In the genomic region with DNA sequence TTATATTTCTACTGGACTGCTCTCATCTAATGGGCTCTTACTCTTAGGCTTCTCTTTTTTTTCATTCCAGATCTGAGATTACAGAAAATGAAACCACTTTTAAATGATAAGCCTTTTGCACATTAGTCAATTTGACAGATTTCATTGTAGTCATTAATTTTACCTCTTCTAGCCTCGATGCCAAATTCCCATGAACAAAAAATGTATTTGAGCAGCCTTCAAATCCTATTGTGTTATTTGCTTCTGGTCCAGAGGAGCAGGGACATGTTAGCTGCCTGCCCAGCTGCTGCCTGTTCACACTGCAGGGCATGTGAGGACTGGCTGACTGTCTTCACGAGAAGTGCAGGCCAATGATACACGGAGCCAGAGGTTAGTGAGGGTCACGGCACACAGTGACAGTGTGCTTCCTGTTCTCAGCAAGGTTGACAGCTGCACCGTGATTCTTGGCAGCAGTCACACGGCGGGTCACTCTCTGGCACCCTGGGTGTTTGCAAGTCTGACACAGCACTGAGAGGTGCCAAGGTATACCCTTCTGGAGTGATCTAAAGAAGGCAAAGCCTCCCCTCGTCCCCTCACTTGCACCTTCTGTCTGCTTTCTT, we compare ENCODE assay signal across 9 cellular contexts. TPM values are rescaled to one million over a fixed set of nuclear protein-coding genes. Genes with fewer than 3 reads are reported as not detected.
DNase-seq lines count a peak whose midpoint lies in the region; ATAC-seq and TF ChIP-seq lines count a peak whose summit lies in the region.
"Had no signal": no experiment of that assay in that cellular context is flagged by ENCODE, and none has a peak within 500 bp of the region (broad histone marks: within the 10 kb centered on the region; RNA-seq: fewer than 3 reads in every experiment).

No MANE protein-coding gene starts in this region.

- H3K36me3 Mint-ChIP-seq in activated T-cell treated with anti-CD3 and anti-CD28 coated beads, Interleukin-2, amount 50 U/mL, for 72 hours (ENCODE audit: insufficient read depth in 2 of 2) = peaks cover under 1 to 8% of the 10 kb centered on the region in 2 donors
- no peaks in the 10 kb centered on the region for H3K36me3 Mint-ChIP-seq in WTC11

- peak overlapping the region in 1 of 2 donors; percentile 58 for H3K4me3 Mint-ChIP-seq in activated T-cell treated with anti-CD3 and anti-CD28 coated beads, Interleukin-2, amount 50 U/mL, for 72 hours
- no peak overlapping the region for H3K4me3 Mint-ChIP-seq in WTC11

- no peaks in the 10 kb centered on the region for H3K9me3 ChIP-seq in left ventricle myocardium inferior (replicated peaks)

- DNase-seq in NCI-H146 treated with DMSO at 0.1 percent for 48 hours (lab: John Stamatoyannopoulos, UW; ENCODE audit: unreplicated experiment) = peak; percentile 68
- DNase-seq in activated T-cell treated with anti-CD3 and anti-CD28 coated beads, Interleukin-2, amount 50 U/mL, for 72 hours = peak; percentile 9 to 22
- DNase-seq in left ventricle myocardium inferior = peak; percentile 84
- DNase-seq in stimulated activated CD8-positive, alpha-beta memory T cell treated with anti-CD3 and anti-CD28 coated beads, Interleukin-15, amount 100 ng/mL, for 1 hour (ENCODE audit: low read depth) = peak; percentile 15
- DNase-seq in WTC11 (ENCODE audit: low spot score) = no peak
- no peak for DNase-seq in NCI-H524 treated with DMSO at 0.1 percent for 48 hours (lab: John Stamatoyannopoulos, UW)

- POLR2A ChIA-PET in WTC11 (lab: Charles Lee) = no interaction called here

- H3K9me3 Mint-ChIP-seq in activated T-cell treated with anti-CD3 and anti-CD28 coated beads, Interleukin-2, amount 50 U/mL, for 72 hours = peaks cover 0 to 3% of the 10 kb centered on the region in 2 donors
- H3K9me3 Mint-ChIP-seq in WTC11 = no peaks in the 10 kb centered on the region

- CTCF ChIA-PET in WTC11 (lab: Charles Lee) = no interaction called here

- no peaks in the 10 kb centered on the region for H3K27me3 ChIP-seq in left ventricle myocardium inferior (ENCODE audit: low read depth)

- intact Hi-C loops in left ventricle myocardium inferior (cut with micrococcal nuclease) = no loop called here

- no peak overlapping the region for H3K27ac Mint-ChIP-seq in activated T-cell treated with anti-CD3 and anti-CD28 coated beads, Interleukin-2, amount 50 U/mL, for 72 hours
- no peak overlapping the region for H3K27ac Mint-ChIP-seq in WTC11

- TF ChIP-seq CTCF in left ventricle myocardium inferior (IDR thresholded peaks at IDR 0.05; ENCODE audit: borderline replicate concordance) (no peak), WTC11 (IDR thresholded peaks at IDR 0.05) (no peak)

- ATAC-seq in GM18498 (IDR thresholded peaks at IDR 0.05; ENCODE audit: unreplicated experiment) = peak; percentile 61
- ATAC-seq in GM21737 (IDR thresholded peaks at IDR 0.05; ENCODE audit: unreplicated experiment) = peak; percentile 99
- peak; percentile 70 to 97 for ATAC-seq in activated T-cell treated with anti-CD3 and anti-CD28 coated beads, Interleukin-2, amount 50 U/mL, for 72 hours (replicated peaks in 1 of 2)
- ATAC-seq in WTC11 = no peak

- no peaks in the 10 kb centered on the region for H3K27me3 Mint-ChIP-seq in activated T-cell treated with anti-CD3 and anti-CD28 coated beads, Interleukin-2, amount 50 U/mL, for 72 hours (ENCODE audit: low read depth)
- H3K27me3 Mint-ChIP-seq in WTC11 (ENCODE audit: low read depth) = no peaks in the 10 kb centered on the region

- H3K36me3 ChIP-seq in left ventricle myocardium inferior = peaks cover 6% of the 10 kb centered on the region

- H3K4me1 ChIP-seq in left ventricle myocardium inferior = peaks cover 50% of the 10 kb centered on the region

- H3K4me3 ChIP-seq in left ventricle myocardium inferior = peak overlapping the region; percentile 12

- H3K27ac ChIP-seq in left ventricle myocardium inferior (replicated peaks) = peak overlapping the region; percentile 85
- H3K27ac ChIP-seq: KMS-11 had no signal

- H3K4me1 Mint-ChIP-seq in activated T-cell treated with anti-CD3 and anti-CD28 coated beads, Interleukin-2, amount 50 U/mL, for 72 hours (ENCODE audit: low read depth) = peaks cover 17% of the 10 kb centered on the region
- peaks cover 14% of the 10 kb centered on the region for H3K4me1 Mint-ChIP-seq in WTC11

TF ChIP-seq in WTC11, 78 proteins besides CTCF, POLR2A, EP300 and RAD21:
- TF ChIP-seq RELA (CRISPR knock-in tag; IDR thresholded peaks at IDR 0.05; ENCODE audit: borderline replicate concordance) (no peak), ZNF416 (CRISPR knock-in tag; IDR thresholded peaks at IDR 0.05) (no peak), MXD4 (CRISPR knock-in tag; IDR thresholded peaks at IDR 0.05; ENCODE audit: borderline replicate concordance) (no peak), SP1 (CRISPR knock-in tag; conservative IDR thresholded peaks at IDR 0.05) (no peak), ZNF671 (CRISPR knock-in tag; IDR thresholded peaks at IDR 0.05) (no peak)
- TF ChIP-seq, protein P1, sequence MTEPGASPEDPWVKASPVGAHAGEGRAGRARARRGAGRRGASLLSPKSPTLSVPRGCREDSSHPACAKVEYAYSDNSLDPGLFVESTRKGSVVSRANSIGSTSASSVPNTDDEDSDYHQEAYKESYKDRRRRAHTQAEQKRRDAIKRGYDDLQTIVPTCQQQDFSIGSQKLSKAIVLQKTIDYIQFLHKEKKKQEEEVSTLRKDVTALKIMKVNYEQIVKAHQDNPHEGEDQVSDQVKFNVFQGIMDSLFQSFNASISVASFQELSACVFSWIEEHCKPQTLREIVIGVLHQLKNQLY (CRISPR knock-in tag; IDR thresholded peaks at IDR 0.05) = no peak
- TF ChIP-seq, protein P2, sequence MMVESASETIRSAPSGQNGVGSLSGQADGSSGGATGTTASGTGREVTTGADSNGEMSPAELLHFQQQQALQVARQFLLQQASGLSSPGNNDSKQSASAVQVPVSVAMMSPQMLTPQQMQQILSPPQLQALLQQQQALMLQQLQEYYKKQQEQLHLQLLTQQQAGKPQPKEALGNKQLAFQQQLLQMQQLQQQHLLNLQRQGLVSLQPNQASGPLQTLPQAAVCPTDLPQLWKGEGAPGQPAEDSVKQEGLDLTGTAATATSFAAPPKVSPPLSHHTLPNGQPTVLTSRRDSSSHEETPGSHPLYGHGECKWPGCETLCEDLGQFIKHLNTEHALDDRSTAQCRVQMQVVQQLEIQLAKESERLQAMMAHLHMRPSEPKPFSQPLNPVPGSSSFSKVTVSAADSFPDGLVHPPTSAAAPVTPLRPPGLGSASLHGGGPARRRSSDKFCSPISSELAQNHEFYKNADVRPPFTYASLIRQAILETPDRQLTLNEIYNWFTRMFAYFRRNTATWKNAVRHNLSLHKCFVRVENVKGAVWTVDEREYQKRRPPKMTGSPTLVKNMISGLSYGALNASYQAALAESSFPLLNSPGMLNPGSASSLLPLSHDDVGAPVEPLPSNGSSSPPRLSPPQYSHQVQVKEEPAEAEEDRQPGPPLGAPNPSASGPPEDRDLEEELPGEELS (CRISPR knock-in tag; IDR thresholded peaks at IDR 0.05) = no peak
- TF ChIP-seq, protein P3, sequence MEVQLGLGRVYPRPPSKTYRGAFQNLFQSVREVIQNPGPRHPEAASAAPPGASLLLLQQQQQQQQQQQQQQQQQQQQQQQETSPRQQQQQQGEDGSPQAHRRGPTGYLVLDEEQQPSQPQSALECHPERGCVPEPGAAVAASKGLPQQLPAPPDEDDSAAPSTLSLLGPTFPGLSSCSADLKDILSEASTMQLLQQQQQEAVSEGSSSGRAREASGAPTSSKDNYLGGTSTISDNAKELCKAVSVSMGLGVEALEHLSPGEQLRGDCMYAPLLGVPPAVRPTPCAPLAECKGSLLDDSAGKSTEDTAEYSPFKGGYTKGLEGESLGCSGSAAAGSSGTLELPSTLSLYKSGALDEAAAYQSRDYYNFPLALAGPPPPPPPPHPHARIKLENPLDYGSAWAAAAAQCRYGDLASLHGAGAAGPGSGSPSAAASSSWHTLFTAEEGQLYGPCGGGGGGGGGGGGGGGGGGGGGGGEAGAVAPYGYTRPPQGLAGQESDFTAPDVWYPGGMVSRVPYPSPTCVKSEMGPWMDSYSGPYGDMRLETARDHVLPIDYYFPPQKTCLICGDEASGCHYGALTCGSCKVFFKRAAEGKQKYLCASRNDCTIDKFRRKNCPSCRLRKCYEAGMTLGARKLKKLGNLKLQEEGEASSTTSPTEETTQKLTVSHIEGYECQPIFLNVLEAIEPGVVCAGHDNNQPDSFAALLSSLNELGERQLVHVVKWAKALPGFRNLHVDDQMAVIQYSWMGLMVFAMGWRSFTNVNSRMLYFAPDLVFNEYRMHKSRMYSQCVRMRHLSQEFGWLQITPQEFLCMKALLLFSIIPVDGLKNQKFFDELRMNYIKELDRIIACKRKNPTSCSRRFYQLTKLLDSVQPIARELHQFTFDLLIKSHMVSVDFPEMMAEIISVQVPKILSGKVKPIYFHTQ (CRISPR knock-in tag; IDR thresholded peaks at IDR 0.05) = no peak

RNA-seq across cellular contexts. Expression of a gene that starts 40.8 kb away (rescaled TPM):
- 10 to 100 TPM; 26.7 to 37.3 TPM for total RNA-seq in activated T-cell treated with anti-CD3 and anti-CD28 coated beads, Interleukin-2, amount 50 U/mL, for 72 hours
- total RNA-seq in left ventricle myocardium inferior (94.3 TPM), WTC11 (2021) (1.4 to 2.7 TPM (median 2.0 TPM) in 3 replicates)

Comparison
In these comparisons a context has a peak if more than half of its experiments do, and no peak if none do; other contexts are left out.
1. DNase-seq: peak in NCI-H146 treated with DMSO at 0.1 percent for 48 hours (single experiment), activated T-cell treated with anti-CD3 and anti-CD28 coated beads, Interleukin-2, amount 50 U/mL, for 72 hours (2 of 2), left ventricle myocardium inferior (single experiment) and stimulated activated CD8-positive, alpha-beta memory T cell treated with anti-CD3 and anti-CD28 coated beads, Interleukin-15, amount 100 ng/mL, for 1 hour (single experiment); none in WTC11 (single experiment) and NCI-H524 treated with DMSO at 0.1 percent for 48 hours (single experiment).